ENCODE assay signal across 20 cellular contexts in genomic region chr12:106971065-106971464, GRCh38.
"Had no signal": no experiment of that assay in that cellular context is flagged by ENCODE, and none has a peak within 500 bp of the region (broad histone marks: within the 10 kb centered on the region; RNA-seq: fewer than 3 reads in every experiment).

No MANE protein-coding gene starts in this region.

- H3K9me3 ChIP-seq: adrenal gland, mucosa of descending colon, prostate gland, stomach, testis, upper lobe of left lung had no signal

- ATAC-seq: foreskin keratinocyte, left ventricle myocardium superior, mucosa of descending colon, sciatic nerve had no signal

- H3K4me3 Mint-ChIP-seq: activated B cell treated with CpG ODN at 0.5 μM for 24 hours; activated CD4-positive, alpha-beta T cell treated with anti-CD3 and anti-CD28 coated beads, Interleukin-2, amount 10 ng/mL, durations not matched to agents 7 days and 5 days; activated T-helper 1 cell treated with anti-CD3 and anti-CD28 coated beads, Interleukin-12 subunit alpha, Interleukin-12 subunit beta, Interleukin-2, Interleukin-4 antibody, amounts not matched to agents 30 ng/mL and 10 ng/mL and 1 ng/mL, durations not matched to agents 14 hours and 24 hours and 36 hours; memory B cell; T-helper 2 cell treated with Interferon-gamma antibody and Interleukin-4, amounts not matched to agents 5 μg/mL and 100 μg/mL, for 36 hours had no signal

- H3K4me1 ChIP-seq: foreskin keratinocyte, prostate gland had no signal

- H3K27me3 Mint-ChIP-seq: activated B cell treated with CpG ODN at 0.5 μM for 24 hours; activated CD4-positive, alpha-beta T cell treated with anti-CD3 and anti-CD28 coated beads, Interleukin-2, amount 10 ng/mL, durations not matched to agents 7 days and 5 days; memory B cell had no signal

- H3K27me3 ChIP-seq: adrenal gland, foreskin keratinocyte, stomach, testis, upper lobe of left lung had no signal

- H3K27ac Mint-ChIP-seq: activated B cell treated with CpG ODN at 0.5 μM for 24 hours; activated CD4-positive, alpha-beta T cell treated with anti-CD3 and anti-CD28 coated beads, Interleukin-2, amount 10 ng/mL, durations not matched to agents 7 days and 5 days; activated T-helper 1 cell treated with anti-CD3 and anti-CD28 coated beads, Interleukin-12 subunit alpha, Interleukin-12 subunit beta, Interleukin-2, Interleukin-4 antibody, amounts not matched to agents 30 ng/mL and 10 ng/mL and 1 ng/mL, durations not matched to agents 14 hours and 24 hours and 36 hours; memory B cell; T-helper 2 cell treated with Interferon-gamma antibody and Interleukin-4, amounts not matched to agents 5 μg/mL and 100 μg/mL, for 36 hours had no signal

- H3K27ac ChIP-seq: adrenal gland, coronary artery, foreskin keratinocyte, prostate gland, testis, upper lobe of left lung had no signal

- H3K4me3 ChIP-seq: adrenal gland, coronary artery, mucosa of descending colon, prostate gland, stomach, testis, upper lobe of left lung had no signal

- H3K9me3 Mint-ChIP-seq: activated B cell treated with CpG ODN at 0.5 μM for 24 hours; activated CD4-positive, alpha-beta T cell treated with anti-CD3 and anti-CD28 coated beads, Interleukin-2, amount 10 ng/mL, durations not matched to agents 7 days and 5 days; activated T-helper 1 cell treated with anti-CD3 and anti-CD28 coated beads, Interleukin-12 subunit alpha, Interleukin-12 subunit beta, Interleukin-2, Interleukin-4 antibody, amounts not matched to agents 30 ng/mL and 10 ng/mL and 1 ng/mL, durations not matched to agents 14 hours and 24 hours and 36 hours; memory B cell; T-helper 2 cell treated with Interferon-gamma antibody and Interleukin-4, amounts not matched to agents 5 μg/mL and 100 μg/mL, for 36 hours had no signal

- H3K36me3 ChIP-seq: prostate gland had no signal

- H3K4me1 Mint-ChIP-seq: activated CD4-positive, alpha-beta T cell treated with anti-CD3 and anti-CD28 coated beads, Interleukin-2, amount 10 ng/mL, durations not matched to agents 7 days and 5 days had no signal

- DNase-seq: activated B cell treated with CpG ODN at 0.5 μM for 24 hours; activated CD4-positive, alpha-beta T cell treated with anti-CD3 and anti-CD28 coated beads, Interleukin-2, amount 10 ng/mL, durations not matched to agents 7 days and 5 days; activated CD8-positive, alpha-beta memory T cell treated with anti-CD3 and anti-CD28 coated beads, Interleukin-2, amount 50 U/mL, for 48 hours; adrenal gland; caudate nucleus; foreskin keratinocyte; glutamatergic neuron; hypothalamus; left ventricle myocardium superior; mucosa of descending colon; stimulated activated CD4-positive, alpha-beta T cell treated with anti-CD3 and anti-CD28 coated beads, Interleukin-1b, Interleukin-23, amount 100 ng/mL, for 48 hours; stomach; testis; upper lobe of left lung had no signal
